In genomic region chr2:60051991-60052390, GRCh38 we compare ENCODE assay signal across 38 cellular contexts.
"Had no signal": no experiment of that assay in that cellular context is flagged by ENCODE, and none has a peak within 500 bp of the region (broad histone marks: within the 10 kb centered on the region; RNA-seq: fewer than 3 reads in every experiment).

No MANE protein-coding gene starts in this region.

- H3K36me3 Mint-ChIP-seq: activated CD8-positive, alpha-beta memory T cell treated with anti-CD3 and anti-CD28 coated beads, Interleukin-2, amount 10 ng/mL, durations not matched to agents 7 days and 5 days; activated naive CD4-positive, alpha-beta T cell treated with anti-CD3 and anti-CD28 coated beads, Interleukin-2, amount 50 U/mL, for 24 hours; activated naive CD8-positive, alpha-beta T cell treated with anti-CD3 and anti-CD28 coated beads, Interleukin-2, amount 10 ng/mL, durations not matched to agents 7 days and 5 days had no signal

- H3K4me2 ChIP-seq: PC-9 had no signal

- H3K4me1 ChIP-seq: ascending aorta, colonic mucosa had no signal

- H3K27me3 ChIP-seq: ascending aorta, cardiac muscle cell, colonic mucosa, MG63 had no signal

- H3K4me3 Mint-ChIP-seq: activated CD4-positive, alpha-beta memory T cell treated with anti-CD3 and anti-CD28 coated beads, Interleukin-2, amount 10 ng/mL, durations not matched to agents 7 days and 5 days; activated CD8-positive, alpha-beta memory T cell treated with anti-CD3 and anti-CD28 coated beads, Interleukin-2, amount 10 ng/mL, durations not matched to agents 7 days and 5 days; activated naive CD4-positive, alpha-beta T cell treated with anti-CD3 and anti-CD28 coated beads, Interleukin-2, amount 50 U/mL, for 24 hours; activated naive CD8-positive, alpha-beta T cell treated with anti-CD3 and anti-CD28 coated beads, Interleukin-2, amount 10 ng/mL, durations not matched to agents 7 days and 5 days; activated T-cell treated with anti-CD3 and anti-CD28 coated beads, Interleukin-2, amount 50 U/mL, for 72 hours; activated T-helper 17 cell treated with anti-CD3 and anti-CD28 coated beads, Interleukin-2, amount 50 U/mL, for 72 hours; central memory CD8-positive, alpha-beta T cell had no signal

- H3K27me3 Mint-ChIP-seq: activated CD4-positive, alpha-beta memory T cell treated with anti-CD3 and anti-CD28 coated beads, Interleukin-2, amount 10 ng/mL, durations not matched to agents 7 days and 5 days; activated CD8-positive, alpha-beta memory T cell treated with anti-CD3 and anti-CD28 coated beads, Interleukin-2, amount 10 ng/mL, durations not matched to agents 7 days and 5 days; activated naive CD4-positive, alpha-beta T cell treated with anti-CD3 and anti-CD28 coated beads, Interleukin-2, amount 50 U/mL, for 24 hours; activated naive CD8-positive, alpha-beta T cell treated with anti-CD3 and anti-CD28 coated beads, Interleukin-2, amount 10 ng/mL, durations not matched to agents 7 days and 5 days; activated T-helper 17 cell treated with anti-CD3 and anti-CD28 coated beads, Interleukin-2, amount 50 U/mL, for 72 hours; central memory CD8-positive, alpha-beta T cell had no signal

- H3K4me1 Mint-ChIP-seq: activated CD4-positive, alpha-beta memory T cell treated with anti-CD3 and anti-CD28 coated beads, Interleukin-2, amount 10 ng/mL, durations not matched to agents 7 days and 5 days; activated CD8-positive, alpha-beta memory T cell treated with anti-CD3 and anti-CD28 coated beads, Interleukin-2, amount 10 ng/mL, durations not matched to agents 7 days and 5 days; activated naive CD4-positive, alpha-beta T cell treated with anti-CD3 and anti-CD28 coated beads, Interleukin-2, amount 50 U/mL, for 24 hours; activated naive CD8-positive, alpha-beta T cell treated with anti-CD3 and anti-CD28 coated beads, Interleukin-2, amount 10 ng/mL, durations not matched to agents 7 days and 5 days; activated T-helper 17 cell treated with anti-CD3 and anti-CD28 coated beads, Interleukin-2, amount 50 U/mL, for 72 hours; central memory CD8-positive, alpha-beta T cell had no signal

- H3K27ac ChIP-seq: ascending aorta, cardiac muscle cell, colonic mucosa, PC-9, RWPE1, VCaP had no signal

- DNase-seq: activated CD4-positive, alpha-beta memory T cell treated with anti-CD3 and anti-CD28 coated beads, Interleukin-2, amount 10 ng/mL, durations not matched to agents 7 days and 5 days; activated CD4-positive, alpha-beta T cell treated with anti-CD3 and anti-CD28 coated beads for 1 hour; activated CD4-positive, alpha-beta T cell treated with anti-CD3 and anti-CD28 coated beads for 48 hours; activated CD4-positive, CD25-positive, alpha-beta regulatory T cell; activated CD8-positive, alpha-beta memory T cell treated with anti-CD3 and anti-CD28 coated beads for 24 hours; activated CD8-positive, alpha-beta memory T cell treated with anti-CD3 and anti-CD28 coated beads, Interleukin-2, amount 10 ng/mL, durations not matched to agents 7 days and 5 days; activated CD8-positive, alpha-beta memory T cell treated with anti-CD3 and anti-CD28 coated beads, Interleukin-2, amount 50 U/mL, for 48 hours; activated effector memory CD4-positive, alpha-beta T cell treated with anti-CD3 and anti-CD28 coated beads, Interleukin-2, amount 50 U/mL, for 16 hours; activated naive CD4-positive, alpha-beta T cell; activated naive CD8-positive, alpha-beta T cell treated with anti-CD3 and anti-CD28 coated beads, Interleukin-2, amount 10 ng/mL, durations not matched to agents 7 days and 5 days; activated T-cell treated with anti-CD3 and anti-CD28 coated beads, Interleukin-2, amount 50 U/mL, for 72 hours; amygdala; colonic mucosa; MG63; NCI-H1048; NCI-H1105 treated with DMSO at 0.1 percent for 48 hours; NCI-H1436; NCI-H1694; NCI-H1930; NCI-H2081 treated with DMSO at 0.1 percent for 48 hours; NCI-H226; NCI-H446 treated with DMSO at 0.1 percent for 48 hours; NCI-H524; NK-92 treated with Interleukin-12 subunit alpha and Interleukin-12 subunit beta, amount 100 ng/mL, for 24 hours; PC-9; SW 1271; T-helper 1 cell; T-helper 2 cell; T-helper 9 cell had no signal

- H3K4me3 ChIP-seq: ascending aorta, cardiac muscle cell, colonic mucosa, MG63, PC-9 had no signal

- ATAC-seq: activated CD8-positive, alpha-beta memory T cell treated with anti-CD3 and anti-CD28 coated beads, Interleukin-2, amount 10 ng/mL, durations not matched to agents 7 days and 5 days; activated T-cell treated with anti-CD3 and anti-CD28 coated beads, Interleukin-2, amount 50 U/mL, for 72 hours; activated T-helper 17 cell treated with anti-CD3 and anti-CD28 coated beads, Interleukin-2, amount 50 U/mL, for 72 hours; Right ventricle myocardium inferior had no signal

- H3K36me3 ChIP-seq: ascending aorta, cardiac muscle cell, colonic mucosa, MG63 had no signal

- FAIRE-seq: RCC 7860 had no signal

- H3K9me3 ChIP-seq: ascending aorta, colonic mucosa, MG63 had no signal

- H2AFZ ChIP-seq: PC-9 had no signal

- H3K9me3 Mint-ChIP-seq: activated CD4-positive, alpha-beta memory T cell treated with anti-CD3 and anti-CD28 coated beads, Interleukin-2, amount 10 ng/mL, durations not matched to agents 7 days and 5 days; activated naive CD4-positive, alpha-beta T cell treated with anti-CD3 and anti-CD28 coated beads, Interleukin-2, amount 50 U/mL, for 24 hours; activated naive CD8-positive, alpha-beta T cell treated with anti-CD3 and anti-CD28 coated beads, Interleukin-2, amount 10 ng/mL, durations not matched to agents 7 days and 5 days; activated T-helper 17 cell treated with anti-CD3 and anti-CD28 coated beads, Interleukin-2, amount 50 U/mL, for 72 hours; central memory CD8-positive, alpha-beta T cell had no signal
